Comparison of ENCODE assay signal across 16 cellular contexts in the genomic region with DNA sequence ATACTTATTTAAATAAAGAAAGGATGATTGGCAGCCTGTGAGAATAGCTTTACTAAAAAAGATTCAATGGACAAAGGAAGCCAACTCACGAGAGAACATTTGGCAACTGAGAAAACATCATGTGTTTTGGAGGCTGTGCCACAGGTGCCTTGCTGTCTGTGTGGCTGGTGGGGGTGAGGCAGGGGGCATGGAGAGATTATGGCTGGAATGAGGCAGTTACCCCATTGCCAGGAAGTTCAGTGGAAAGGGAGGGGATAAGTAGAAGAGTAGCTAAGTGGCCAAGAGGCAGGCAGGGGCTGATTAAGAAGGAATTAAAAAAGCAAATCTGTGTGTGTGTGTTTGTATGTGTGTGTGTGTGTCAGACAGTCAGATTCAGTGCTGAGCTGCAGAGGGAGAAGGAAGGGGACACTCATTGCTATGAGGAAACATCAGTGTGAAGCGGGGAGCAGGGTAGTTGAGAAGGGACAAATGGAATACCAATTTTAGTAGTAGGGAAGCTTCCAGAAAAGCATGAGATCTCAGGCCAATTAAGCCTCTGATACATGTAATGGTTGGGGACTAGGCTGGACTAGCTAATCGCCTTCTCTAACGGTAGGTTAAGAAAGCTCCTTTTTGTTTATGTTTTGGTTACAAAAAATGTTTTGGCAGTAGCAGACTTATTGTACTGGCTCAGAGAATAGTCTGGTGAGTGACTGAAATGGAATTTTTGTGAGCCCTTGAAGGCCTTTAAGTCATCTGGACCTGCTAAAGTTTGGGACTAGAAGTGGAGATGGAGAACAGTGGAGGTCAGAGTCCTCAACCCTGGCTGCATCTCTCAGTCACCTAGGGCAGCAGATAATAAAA. TPM values are rescaled to one million over a fixed set of nuclear protein-coding genes. Genes with fewer than 3 reads are reported as not detected.
DNase-seq lines count a peak whose midpoint lies in the region; ATAC-seq and TF ChIP-seq lines count a peak whose summit lies in the region.
"Had no signal": no experiment of that assay in that cellular context is flagged by ENCODE, and none has a peak within 500 bp of the region (broad histone marks: within the 10 kb centered on the region; RNA-seq: fewer than 3 reads in every experiment).

No MANE protein-coding gene starts in this region.

- H2BK5ac ChIP-seq in neuronal stem cell (ENCODE audit: low read length), result no peak overlapping the region

- no peak overlapping the region for H2BK120ac ChIP-seq in neuronal stem cell (ENCODE audit: low read depth, low read length)

- no peak overlapping the region for H3K23ac ChIP-seq in neuronal stem cell (ENCODE audit: low read depth, low read length, poor library complexity)

- no peaks in the 10 kb centered on the region for H3K27me3 ChIP-seq in left lung
- peaks cover 0 to 2% (median 0%) of the 10 kb centered on the region in 3 experiments for H3K27me3 ChIP-seq in neuronal stem cell (ENCODE audit: control insufficient read depth in 3 of 3, insufficient read depth in 3 of 3, low read depth in 1 of 3, low read length in 3 of 3)
- H3K27me3 ChIP-seq: neural progenitor cell had no signal

- H3K79me1 ChIP-seq in neuronal stem cell (ENCODE audit: low read depth, low read length), result no peaks in the 10 kb centered on the region

- H3K4me3 ChIP-seq in HEK293 (ENCODE audit: low read depth, low read length) (no peak overlapping the region), left lung (no peak overlapping the region), neuronal stem cell (ENCODE audit: low read length in 2 of 2) (no peak overlapping the region)
- H3K4me3 ChIP-seq: neural progenitor cell had no signal

- ATAC-seq in left lung, result peak; percentile 43
- ATAC-seq: PC-3 had no signal

- H3K36me3 ChIP-seq in HEK293 (ENCODE audit: control insufficient read depth in 2 of 2, insufficient read depth in 1 of 2, low read length in 2 of 2), result peaks cover 3 to 7% of the 10 kb centered on the region in 2 experiments; a peak in 1 of 3 replicates
- H3K36me3 ChIP-seq in left lung, result peaks cover 0 to 5% of the 10 kb centered on the region in 2 donors
- H3K36me3 ChIP-seq in neuronal stem cell (replicated peaks in 1 of 2; ENCODE audit: control insufficient read depth in 2 of 2, insufficient read depth in 2 of 2, low read length in 2 of 2), result peaks cover 0 to 21% of the 10 kb centered on the region in 2 donors
- H3K36me3 ChIP-seq: neural progenitor cell had no signal

- POLR2A ChIA-PET in HEK293 (lab: Yijun Ruan, JAX), result interaction anchor here (1.2 kb wide), 1 partner anchor 19 kb away, joined by 4 read pairs; the partner anchor contains the start of gene TMEM164

- H3K9me3 ChIP-seq in HEK293 (ENCODE audit: control insufficient read depth, insufficient read depth, low read depth, low read length) (no peaks in the 10 kb centered on the region), left lung (no peaks in the 10 kb centered on the region), neuronal stem cell (replicated peaks in 1 of 2; ENCODE audit: control insufficient read depth in 2 of 2, insufficient read depth in 1 of 2, low read depth in 1 of 2, low read length in 2 of 2) (no peaks in the 10 kb centered on the region)

- H3K27ac ChIP-seq in HEK293 (ENCODE audit: extremely low read depth, low read depth, low read length) (no peak overlapping the region), left lung (no peak overlapping the region), neuronal stem cell (replicated peaks; ENCODE audit: low read length) (no peak overlapping the region)
- H3K27ac ChIP-seq: epithelial cell of prostate, neural progenitor cell had no signal

- intact Hi-C loops in left lung (cut with DNase I), result no loop called here

- H4K91ac ChIP-seq in neuronal stem cell (ENCODE audit: low read depth, low read length, poor library complexity), result no peak overlapping the region

- DNase-seq in A172 (ENCODE audit: low spot score) (peak; percentile 24), astrocyte of the hippocampus (ENCODE audit: low read depth, low spot score) (peak; percentile 70), left lung (no peak), ACHN (no peak), SIG-M5 treated with dmso at 0.1 percent for 504 hours (lab: John Stamatoyannopoulos, UW; ENCODE audit: unreplicated experiment) (no peak), neuronal stem cell (ENCODE audit: low spot score) (no peak), DMS79 treated with DMSO at 0.1 percent for 48 hours (lab: John Stamatoyannopoulos, UW) (no peak)
- DNase-seq: activated CD8-positive, alpha-beta memory T cell treated with anti-CD3 and anti-CD28 coated beads, Interleukin-2, amount 50 U/mL, for 48 hours; anterior cingulate cortex; islet precursor cell; NCI-H1417; PC-3; stimulated activated CD4-positive, alpha-beta T cell treated with anti-CD3 and anti-CD28 coated beads, Interleukin-2, amount 100 ng/mL, for 48 hours had no signal

- TF ChIP-seq CTCF in HEK293 (tag by site-specific recombination; IDR thresholded peaks at IDR 0.05), result no peak
- no peak for TF ChIP-seq CTCF in left lung (IDR thresholded peaks at IDR 0.05)

- no peak overlapping the region for H3K18ac ChIP-seq in neuronal stem cell (ENCODE audit: low read length)

- H3K4me1 ChIP-seq in HEK293 (ENCODE audit: control insufficient read depth, insufficient read depth, low read length) (peaks cover 17% of the 10 kb centered on the region), left lung (peaks cover 0 to 1% of the 10 kb centered on the region in 2 donors), neuronal stem cell (ENCODE audit: control insufficient read depth in 2 of 2, insufficient read depth in 1 of 2, low read depth in 1 of 2, low read length in 2 of 2) (no peaks in the 10 kb centered on the region)

- H3K4ac ChIP-seq in neuronal stem cell (ENCODE audit: low read length), result no peak overlapping the region

- H2BK15ac ChIP-seq in neuronal stem cell (ENCODE audit: low read length), result no peak overlapping the region

- no peak overlapping the region for H2BK12ac ChIP-seq in neuronal stem cell (ENCODE audit: low read length)

- no CpG with 5 or more reads among the region's 4 CpGs for WGBS in neuronal stem cell (ENCODE audit: extremely low coverage in 2 of 2, insufficient read length in 2 of 2, insufficient replicate concordance in 1 of 2), 2 donors

- CTCF ChIA-PET in HEK293 (lab: Yijun Ruan, JAX), result interaction anchor here (0.6 to 1.2 kb wide), 3 partner anchors 92 to 1063 kb away, joined by 3 to 4 read pairs (median 3); no protein-coding TSS in a partner anchor

- no peak overlapping the region for H2AK5ac ChIP-seq in neuronal stem cell (ENCODE audit: low read depth, low read length)

- no peak overlapping the region for H3K9ac ChIP-seq in neuronal stem cell (ENCODE audit: low read depth, low read length, poor library complexity)
- H3K9ac ChIP-seq: neural progenitor cell had no signal

- H3K14ac ChIP-seq in neuronal stem cell (ENCODE audit: low read length), result no peak overlapping the region

- no peak overlapping the region for H2AFZ ChIP-seq in neuronal stem cell (ENCODE audit: low read length)
- H2AFZ ChIP-seq: neural progenitor cell had no signal

- no peak overlapping the region for H3K4me2 ChIP-seq in neuronal stem cell (ENCODE audit: insufficient read depth, low read length, poor library complexity, severe bottlenecking)
- H3K4me2 ChIP-seq: neural progenitor cell had no signal

- in situ Hi-C loops in ACHN (cut with HindIII; ENCODE audit: low pct_ligation_motif_present, low pct_unique_long_range_greater_than_20kb, low sequenced_read_pairs), result no loop called here

- no peak overlapping the region for H4K8ac ChIP-seq in neuronal stem cell (ENCODE audit: low read depth, low read length)

TF ChIP-seq in HEK293, 187 proteins besides CTCF, POLR2A, EP300 and RAD21 (continues in another document):
- no peak for TF ChIP-seq ZFP41 (tag by site-specific recombination; IDR thresholded peaks at IDR 0.05; ENCODE audit: borderline replicate concordance)
- TF ChIP-seq ZNF423 (tag by site-specific recombination; IDR thresholded peaks at IDR 0.05), result no peak
- no peak for TF ChIP-seq ZNF274 (IDR thresholded peaks at IDR 0.05; ENCODE audit: low read length)
- TF ChIP-seq ZNF274 (tag by site-specific recombination; IDR thresholded peaks at IDR 0.05; ENCODE audit: borderline replicate concordance), result no peak
- no peak for TF ChIP-seq SP3 (tag by site-specific recombination; IDR thresholded peaks at IDR 0.05)
- no peak for TF ChIP-seq ZBTB21 (tag by site-specific recombination; IDR thresholded peaks at IDR 0.05)
- no peak for TF ChIP-seq ZFP69B (tag by site-specific recombination; IDR thresholded peaks at IDR 0.05)
- TF ChIP-seq ZNF146 (tag by site-specific recombination; IDR thresholded peaks at IDR 0.05), result no peak
- no peak for TF ChIP-seq ZNF768 (tag by site-specific recombination; IDR thresholded peaks at IDR 0.05)
- no peak for TF ChIP-seq ZNF132 (tag by site-specific recombination; IDR thresholded peaks at IDR 0.05; ENCODE audit: borderline replicate concordance)
- no peak for TF ChIP-seq EGR2 (tag by site-specific recombination; IDR thresholded peaks at IDR 0.05; ENCODE audit: low read depth)
- no peak for TF ChIP-seq ZNF2 (tag by site-specific recombination; IDR thresholded peaks at IDR 0.05)
- peak; percentile 98 for TF ChIP-seq SCRT1 (tag by site-specific recombination; IDR thresholded peaks at IDR 0.05; ENCODE audit: borderline replicate concordance)
- TF ChIP-seq ZNF37A (tag by site-specific recombination; IDR thresholded peaks at IDR 0.05), result no peak
- 0 out of 2 replicates have a peak, but pooled peaks have one; percentile 0 for TF ChIP-seq ZNF335 (tag by site-specific recombination; conservative IDR thresholded peaks at IDR 0.05)
- no peak for TF ChIP-seq ZNF548 (tag by site-specific recombination; IDR thresholded peaks at IDR 0.05)
- no peak for TF ChIP-seq ZNF24 (tag by site-specific recombination; IDR thresholded peaks at IDR 0.05)
- no peak for TF ChIP-seq ZSCAN30 (tag by site-specific recombination; IDR thresholded peaks at IDR 0.05)
- no peak for TF ChIP-seq SP7 (tag by site-specific recombination; IDR thresholded peaks at IDR 0.05)
- TF ChIP-seq GLIS2 (tag by site-specific recombination; IDR thresholded peaks at IDR 0.05), result peak; percentile 28; the same call in 1 of the 2 replicates
- TF ChIP-seq ZNF433 (tag by site-specific recombination; IDR thresholded peaks at IDR 0.05; ENCODE audit: low read depth), result no peak
- no peak for TF ChIP-seq ZNF580 (tag by site-specific recombination; IDR thresholded peaks at IDR 0.05)

RNA-seq across cellular contexts. Expression of gene TMEM164, which starts 18.5 kb away (rescaled TPM):
- total RNA-seq in A172 (2014; rRNA removed; shearing (Covaris generic)), result 6.5 and 9.6 TPM in 2 replicates
- total RNA-seq in left lung, result 100 to 1,000 TPM in 1 of 2 donors, 10 to 100 TPM in 1; 60.0 to 111 TPM
- 11.3 TPM for polyA plus RNA-seq in neuronal stem cell (2013, experiment 1 of 2)
- polyA plus RNA-seq in neuronal stem cell (2013, experiment 2 of 2), result 11.5 TPM

Comparison
In these comparisons a context has a peak if more than half of its experiments do, and no peak if none do; other contexts are left out.
1. DNase-seq: peak in A172 (single experiment) and astrocyte of the hippocampus (single experiment); none in left lung (0 of 2), ACHN (single experiment), SIG-M5 treated with dmso at 0.1 percent for 504 hours (single experiment), neuronal stem cell (single experiment) and DMS79 treated with DMSO at 0.1 percent for 48 hours (single experiment).